ENCODE assay signal across 12 cellular contexts in genomic region chr15:32716216-32716959, GRCh38. TPM values are rescaled to one million over a fixed set of nuclear protein-coding genes. Genes with fewer than 3 reads are reported as not detected.
DNase-seq lines count a peak whose midpoint lies in the region; ATAC-seq, FAIRE-seq and TF ChIP-seq lines count a peak whose summit lies in the region.
"Had no signal": no experiment of that assay in that cellular context is flagged by ENCODE, and none has a peak within 500 bp of the region (broad histone marks: within the 10 kb centered on the region; RNA-seq: fewer than 3 reads in every experiment).

No MANE protein-coding gene starts in this region.

- no peak for ATAC-seq in thoracic aorta (ENCODE audit: insufficient number of reproducible peaks, low FRiP score, low read depth)
- ATAC-seq: effector memory CD8-positive, alpha-beta T cell had no signal

- in situ Hi-C loops in brain microvascular endothelial cell (cut with HindIII; ENCODE audit: low pct_ligation_motif_present, low sequenced_read_pairs) = no loop called here

- H3K9me3 ChIP-seq in thoracic aorta = no peaks in the 10 kb centered on the region
- H3K9me3 ChIP-seq: Peyer's patch had no signal

- DNase-seq in activated naive CD8-positive, alpha-beta T cell treated with anti-CD3 and anti-CD28 coated beads for 36 hours = no peak
- no peak for DNase-seq in brain microvascular endothelial cell
- DNase-seq in mesendoderm = peak; percentile 54
- DNase-seq in thoracic aorta (ENCODE audit: low spot score) = no peak
- no peak for DNase-seq in GM19239 (ENCODE audit: insufficient read length, low spot score)
- no peak for DNase-seq in NCI-H2227 treated with DMSO at 0.1 percent for 48 hours (lab: John Stamatoyannopoulos, UW)
- DNase-seq in islet precursor cell = no peak
- DNase-seq: effector memory CD8-positive, alpha-beta T cell; Peyer's patch; T1000 had no signal

- H4K8ac ChIP-seq in mesendoderm (ENCODE audit: low read depth, low read length) = no peak overlapping the region

- no CpG with 5 or more reads among the region's 15 CpGs for WGBS in mesendoderm (ENCODE audit: extremely low coverage, insufficient coverage, low lambda C conversion rate)

- H3K4me1 ChIP-seq in mesendoderm (ENCODE audit: control insufficient read depth, low read depth, low read length) (peaks cover 2% of the 10 kb centered on the region), thoracic aorta (ENCODE audit: control insufficient read depth in 1 of 2, low read depth in 2 of 2) (peaks cover 15 to 25% of the 10 kb centered on the region in 2 donors)

- H2BK120ac ChIP-seq in mesendoderm (ENCODE audit: low read depth, low read length) = no peak overlapping the region

- H3K79me1 ChIP-seq in mesendoderm (ENCODE audit: low read length) = no peaks in the 10 kb centered on the region

- no peak overlapping the region for H3K56ac ChIP-seq in mesendoderm (ENCODE audit: low read length)

- no peak overlapping the region for H2AK5ac ChIP-seq in mesendoderm (ENCODE audit: low read length)

- FAIRE-seq in GM19239 (lab: Jason Lieb, UNC) = no peak

- H3K4me3 ChIP-seq in brain microvascular endothelial cell (ENCODE audit: low read depth, low read length) = peak overlapping the region; percentile 67
- H3K4me3 ChIP-seq in mesendoderm (ENCODE audit: low read length) = no peak overlapping the region
- H3K4me3 ChIP-seq in thoracic aorta = peak overlapping the region; percentile 58

- no peaks in the 10 kb centered on the region for H3K27me3 ChIP-seq in brain microvascular endothelial cell (replicated peaks)
- H3K27me3 ChIP-seq in mesendoderm (ENCODE audit: insufficient read depth, low read length, poor library complexity) = peaks cover 15% of the 10 kb centered on the region
- peaks cover 15% of the 10 kb centered on the region for H3K27me3 ChIP-seq in thoracic aorta (replicated peaks; ENCODE audit: insufficient read depth)

- no peak overlapping the region for H3K9ac ChIP-seq in mesendoderm (ENCODE audit: low read length)

- TF ChIP-seq CTCF in brain microvascular endothelial cell (IDR thresholded peaks at IDR 0.05; ENCODE audit: low read depth, low read length, missing control alignments) = no peak
- TF ChIP-seq CTCF in thoracic aorta (IDR thresholded peaks at IDR 0.05) = no peak

- H3K27ac Mint-ChIP-seq in activated naive CD8-positive, alpha-beta T cell = no peak overlapping the region
- no peak overlapping the region for H3K27ac Mint-ChIP-seq in activated naive CD8-positive, alpha-beta T cell treated with anti-CD3 and anti-CD28 coated beads for 36 hours
- H3K27ac Mint-ChIP-seq: effector memory CD8-positive, alpha-beta T cell had no signal

- no peak overlapping the region for H3K4ac ChIP-seq in mesendoderm (ENCODE audit: low read depth, low read length)

- no peak overlapping the region for H2BK15ac ChIP-seq in mesendoderm (replicated peaks; ENCODE audit: low read depth)

- H4K5ac ChIP-seq in mesendoderm (ENCODE audit: low read length) = no peak overlapping the region

- H3K9me3 Mint-ChIP-seq in activated naive CD8-positive, alpha-beta T cell (ENCODE audit: low read depth) = no peaks in the 10 kb centered on the region
- no peaks in the 10 kb centered on the region for H3K9me3 Mint-ChIP-seq in activated naive CD8-positive, alpha-beta T cell treated with anti-CD3 and anti-CD28 coated beads for 36 hours
- H3K9me3 Mint-ChIP-seq: effector memory CD8-positive, alpha-beta T cell had no signal

- H3K79me2 ChIP-seq in mesendoderm (ENCODE audit: control insufficient read depth, insufficient read depth, low read length) = no peaks in the 10 kb centered on the region

- H3K27ac ChIP-seq in brain microvascular endothelial cell = peak overlapping the region; percentile 81
- no peak overlapping the region for H3K27ac ChIP-seq in mesendoderm (ENCODE audit: low read depth, low read length)
- no peak overlapping the region for H3K27ac ChIP-seq in thoracic aorta

- peak overlapping the region; percentile 4 for H3K4me3 Mint-ChIP-seq in activated naive CD8-positive, alpha-beta T cell
- no peak overlapping the region for H3K4me3 Mint-ChIP-seq in activated naive CD8-positive, alpha-beta T cell treated with anti-CD3 and anti-CD28 coated beads for 36 hours

- H3K36me3 Mint-ChIP-seq in activated naive CD8-positive, alpha-beta T cell = no peaks in the 10 kb centered on the region
- H3K36me3 Mint-ChIP-seq in activated naive CD8-positive, alpha-beta T cell treated with anti-CD3 and anti-CD28 coated beads for 36 hours = no peaks in the 10 kb centered on the region

- no peak overlapping the region for H2BK5ac ChIP-seq in mesendoderm (ENCODE audit: low read length)

- H3K27me3 Mint-ChIP-seq in activated naive CD8-positive, alpha-beta T cell = peaks cover 41% of the 10 kb centered on the region
- H3K27me3 Mint-ChIP-seq in activated naive CD8-positive, alpha-beta T cell treated with anti-CD3 and anti-CD28 coated beads for 36 hours = peaks cover 84% of the 10 kb centered on the region

- no peak overlapping the region for H3K4me2 ChIP-seq in mesendoderm (ENCODE audit: low read length)

- H3K18ac ChIP-seq in mesendoderm (ENCODE audit: low read length) = no peak overlapping the region

- H3K23ac ChIP-seq in mesendoderm (ENCODE audit: low read length) = no peak overlapping the region

- H3K36me3 ChIP-seq in brain microvascular endothelial cell (replicated peaks) (peaks cover 3% of the 10 kb centered on the region), mesendoderm (ENCODE audit: control insufficient read depth, insufficient read depth, low read length) (no peaks in the 10 kb centered on the region), thoracic aorta (no peaks in the 10 kb centered on the region)
- H3K36me3 ChIP-seq: Peyer's patch had no signal

- H3K4me1 Mint-ChIP-seq in activated naive CD8-positive, alpha-beta T cell (ENCODE audit: low read depth) = peaks cover 18% of the 10 kb centered on the region
- peaks cover 14% of the 10 kb centered on the region for H3K4me1 Mint-ChIP-seq in activated naive CD8-positive, alpha-beta T cell treated with anti-CD3 and anti-CD28 coated beads for 36 hours

RNA-seq across cellular contexts. Expression of gene GREM1, which starts 1.4 kb away (rescaled TPM):
- total RNA-seq in activated naive CD8-positive, alpha-beta T cell treated with anti-CD3 and anti-CD28 coated beads for 36 hours = not detected
- polyA plus RNA-seq in mesendoderm (2013, experiment 1 of 2) = 9.5 TPM
- 9.4 TPM for polyA plus RNA-seq in mesendoderm (2013, experiment 2 of 2)
- total RNA-seq in thoracic aorta = under 1 TPM; 0.42 to 0.95 TPM
- total RNA-seq: M059J had no signal
